In genomic region chr1:46643368-46643775, GRCh38 we compare ENCODE assay signal across 9 cellular contexts. TPM values are rescaled to one million over a fixed set of nuclear protein-coding genes. Genes with fewer than 3 reads are reported as not detected.
A peak's percentile ranks its signal among the peaks of the same experiment; 100 is the strongest.
DNase-seq lines count a peak whose midpoint lies in the region; ATAC-seq, FAIRE-seq and TF ChIP-seq lines count a peak whose summit lies in the region.
"Had no signal": no experiment of that assay in that cellular context is flagged by ENCODE, and none has a peak within 500 bp of the region (broad histone marks: within the 10 kb centered on the region; RNA-seq: fewer than 3 reads in every experiment).

No MANE protein-coding gene starts in this region.

- H3K18ac ChIP-seq in mesendoderm (ENCODE audit: low read length) = no peak overlapping the region

- no peak overlapping the region for H4K5ac ChIP-seq in mesendoderm (ENCODE audit: low read length)

- H3K4me1 ChIP-seq in mesendoderm (ENCODE audit: control insufficient read depth, low read depth, low read length) = no peaks in the 10 kb centered on the region

- H2BK5ac ChIP-seq in mesendoderm (ENCODE audit: low read length) = no peak overlapping the region

- no peaks in the 10 kb centered on the region for H3K79me1 ChIP-seq in mesendoderm (ENCODE audit: low read length)

- H3K4me3 ChIP-seq in mesendoderm (ENCODE audit: low read length) = no peak overlapping the region

- H4K8ac ChIP-seq in mesendoderm (ENCODE audit: low read depth, low read length) = no peak overlapping the region

- no peak for TF ChIP-seq POLR2A in GM12891 (IDR thresholded peaks at IDR 0.05; ENCODE audit: low read depth, low read length)

- no peak overlapping the region for H3K4ac ChIP-seq in mesendoderm (ENCODE audit: low read depth, low read length)

- no peak overlapping the region for H2AK5ac ChIP-seq in mesendoderm (ENCODE audit: low read length)

- no peak overlapping the region for H2BK15ac ChIP-seq in mesendoderm (replicated peaks; ENCODE audit: low read depth)

- no peak overlapping the region for H3K9ac ChIP-seq in mesendoderm (ENCODE audit: low read length)

- H3K27ac ChIP-seq in mesendoderm (ENCODE audit: low read depth, low read length) = no peak overlapping the region

- FAIRE-seq in GM12891 (lab: Jason Lieb, UNC) = no peak

- no peaks in the 10 kb centered on the region for H3K79me2 ChIP-seq in mesendoderm (ENCODE audit: control insufficient read depth, insufficient read depth, low read length)

- no peak overlapping the region for H3K23ac ChIP-seq in mesendoderm (ENCODE audit: low read length)

- H3K27me3 ChIP-seq in mesendoderm (ENCODE audit: insufficient read depth, low read length, poor library complexity) = no peaks in the 10 kb centered on the region

- DNase-seq in Ammon's horn (ENCODE audit: low spot score) (peak; percentile 11), NCI-H1417 treated with DMSO at 0.1 percent for 48 hours (lab: John Stamatoyannopoulos, UW) (peak; percentile 59), amniotic stem cell (lab: John Stamatoyannopoulos, UW) (peak; percentile 68), kidney tubule cell (ENCODE audit: low spot score) (peak; percentile 85), mucosa of gallbladder (ENCODE audit: low spot score) (no peak), GM12891 (ENCODE audit: insufficient read length, low spot score) (no peak), mesendoderm (no peak)
- DNase-seq: activated naive CD8-positive, alpha-beta T cell treated with anti-CD3 and anti-CD28 coated beads for 36 hours had no signal

- ATAC-seq in HG02840 (IDR thresholded peaks at IDR 0.05; ENCODE audit: low FRiP score, unreplicated experiment) = no peak

- no peak overlapping the region for H3K56ac ChIP-seq in mesendoderm (ENCODE audit: low read length)

- no peaks in the 10 kb centered on the region for H3K36me3 ChIP-seq in mesendoderm (ENCODE audit: control insufficient read depth, insufficient read depth, low read length)

- no peak overlapping the region for H3K4me2 ChIP-seq in mesendoderm (ENCODE audit: low read length)

- H2BK120ac ChIP-seq in mesendoderm (ENCODE audit: low read depth, low read length) = no peak overlapping the region

TF ChIP-seq in GM12891, 5 proteins besides CTCF, POLR2A, EP300 and RAD21:
- TF ChIP-seq POU2F2 (IDR thresholded peaks at IDR 0.05; ENCODE audit: low read depth, low read length) = no peak
- TF ChIP-seq TAF1 (IDR thresholded peaks at IDR 0.05; ENCODE audit: low read depth, low read length) = no peak
- no peak for TF ChIP-seq SPI1 (IDR thresholded peaks at IDR 0.05; ENCODE audit: low read depth, low read length)
- TF ChIP-seq PAX5 (IDR thresholded peaks at IDR 0.05; ENCODE audit: insufficient read depth, low read length, severe bottlenecking) = no peak
- TF ChIP-seq POLR2AphosphoS5 (IDR thresholded peaks at IDR 0.05; ENCODE audit: low read depth, low read length) = no peak

RNA-seq across cellular contexts. Expression of gene ATPAF1, which starts 24.8 kb away (rescaled TPM):
- 60.5 TPM for total RNA-seq in mucosa of gallbladder
- 44.1 TPM for polyA plus RNA-seq in GM12891 (2012; ENCODE audit: low read depth, missing spikeins)
- polyA plus RNA-seq in mesendoderm (2013, experiment 1 of 2) = 40.9 TPM
- polyA plus RNA-seq in mesendoderm (2013, experiment 2 of 2) = 40.2 TPM

RNA-seq across cellular contexts. Expression of gene MOB3C, which starts 26.8 kb away (rescaled TPM):
- 12.8 TPM for total RNA-seq in mucosa of gallbladder
- 7.2 TPM for polyA plus RNA-seq in GM12891 (2012; ENCODE audit: low read depth, missing spikeins)
- polyA plus RNA-seq in mesendoderm (2013, experiment 1 of 2) = 0.58 TPM
- 0.67 TPM for polyA plus RNA-seq in mesendoderm (2013, experiment 2 of 2)

RNA-seq across cellular contexts. Expression of gene TEX38, which starts 28.3 kb away (rescaled TPM):
- total RNA-seq in mucosa of gallbladder = 0.35 TPM
- 0.13 TPM for polyA plus RNA-seq in GM12891 (2012; ENCODE audit: low read depth, missing spikeins)
- polyA plus RNA-seq in mesendoderm (2013, experiment 1 of 2) = 0.06 TPM
- not detected for polyA plus RNA-seq in mesendoderm (2013, experiment 2 of 2)
- total RNA-seq: activated naive CD8-positive, alpha-beta T cell treated with anti-CD3 and anti-CD28 coated beads for 36 hours had no signal

RNA-seq across cellular contexts. Expression of gene MKNK1, which starts 39.3 kb away (rescaled TPM):
- 36.5 TPM for total RNA-seq in mucosa of gallbladder
- polyA plus RNA-seq in GM12891 (2012; ENCODE audit: low read depth, missing spikeins) = 19.7 TPM
- polyA plus RNA-seq in mesendoderm (2013, experiment 1 of 2) = 17.3 TPM
- polyA plus RNA-seq in mesendoderm (2013, experiment 2 of 2) = 16.2 TPM

Comparison
In these comparisons a context has a peak if more than half of its experiments do, and no peak if none do; other contexts are left out.
1. DNase-seq: peak in Ammon's horn (single experiment), NCI-H1417 treated with DMSO at 0.1 percent for 48 hours (single experiment), amniotic stem cell (single experiment) and kidney tubule cell (single experiment); none in mucosa of gallbladder (single experiment), GM12891 (single experiment) and mesendoderm (single experiment).